10 cellular contexts compared by ENCODE assay signal in the genomic region with DNA sequence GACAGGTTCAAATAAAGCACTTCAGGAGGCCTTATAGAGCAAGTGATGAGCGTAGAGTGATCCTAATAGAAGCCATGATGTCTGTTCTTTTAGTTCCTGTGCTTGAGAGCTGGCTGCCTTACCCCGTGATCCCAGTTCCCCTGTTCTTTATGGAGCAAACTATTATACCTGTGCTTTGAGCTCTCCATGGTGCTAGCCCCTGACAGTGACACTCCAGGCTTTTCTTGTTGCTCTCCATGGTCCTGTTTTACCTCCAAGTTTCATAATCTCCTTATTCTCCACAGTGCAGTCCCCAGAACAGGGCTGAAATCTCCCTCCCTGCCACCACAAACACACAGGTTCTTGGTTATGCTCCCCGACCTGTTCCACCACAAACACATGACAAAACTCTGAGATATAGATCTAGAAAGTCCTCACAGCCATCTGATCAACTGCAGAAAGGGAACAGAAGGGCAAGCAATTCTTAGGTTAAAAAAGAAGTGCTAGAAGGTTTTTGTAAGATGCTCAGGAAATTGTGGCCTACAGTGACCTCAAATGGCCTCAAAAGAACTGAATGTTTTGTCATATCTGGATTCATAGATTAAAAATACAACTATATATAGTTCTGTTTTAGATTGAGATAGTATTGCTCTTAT. TPM values are rescaled to one million over a fixed set of nuclear protein-coding genes. Genes with fewer than 3 reads are reported as not detected.
DNase-seq lines count a peak whose midpoint lies in the region; FAIRE-seq and TF ChIP-seq lines count a peak whose summit lies in the region.
"Had no signal": no experiment of that assay in that cellular context is flagged by ENCODE, and none has a peak within 500 bp of the region (broad histone marks: within the 10 kb centered on the region; RNA-seq: fewer than 3 reads in every experiment).

No MANE protein-coding gene starts in this region.

- H3K4me2 ChIP-seq in H1 (ENCODE audit: insufficient read depth in 1 of 2, low read depth in 2 of 2, low read length in 2 of 2), result no peak overlapping the region
- no peak overlapping the region for H3K4me2 ChIP-seq in osteoblast (ENCODE audit: insufficient read depth, low read length)
- H3K4me2 ChIP-seq: BLaER1 had no signal

- no peak for TF ChIP-seq CTCF in H1 (IDR thresholded peaks at IDR 0.05; ENCODE audit: control extremely low read depth in 1 of 3, insufficient read depth in 1 of 3, low read depth in 1 of 3, low read length in 3 of 3)
- no peak for TF ChIP-seq CTCF in osteoblast (IDR thresholded peaks at IDR 0.05; ENCODE audit: extremely low read depth, low read depth, low read length)

- H3K4me3 ChIP-seq in H1 (ENCODE audit: extremely low read depth in 1 of 4, insufficient read depth in 2 of 4, low read depth in 3 of 4, low read length in 4 of 4) (no peak overlapping the region), osteoblast (ENCODE audit: insufficient read depth, low read length) (no peak overlapping the region)
- H3K4me3 ChIP-seq: BLaER1 had no signal

- no peak overlapping the region for H3K4ac ChIP-seq in H1 (replicated peaks; ENCODE audit: insufficient read length, low read depth, low read length)

- no peak overlapping the region for H2BK120ac ChIP-seq in H1 (replicated peaks; ENCODE audit: low read depth, low read length)

- FAIRE-seq in H1 (lab: Jason Lieb, UNC), result peak; percentile 90

- H2BK5ac ChIP-seq in H1 (ENCODE audit: low read depth, low read length), result no peak overlapping the region

- no peaks in the 10 kb centered on the region for H3K27me3 ChIP-seq in H1 (replicated peaks in 1 of 4; ENCODE audit: control insufficient read depth in 3 of 4, extremely low read depth in 1 of 4, insufficient read depth in 3 of 4, low read length in 3 of 4)
- peaks cover 12% of the 10 kb centered on the region for H3K27me3 ChIP-seq in osteoblast (ENCODE audit: insufficient read depth, low read length)

- no peak overlapping the region for H2BK15ac ChIP-seq in H1 (ENCODE audit: low read length)

- H2AK5ac ChIP-seq in H1 (ENCODE audit: low read depth, low read length), result no peak overlapping the region

- H4K91ac ChIP-seq in H1 (replicated peaks; ENCODE audit: insufficient read length, low read length), result no peak overlapping the region

- H2AFZ ChIP-seq in H1 (ENCODE audit: low read length), result no peak overlapping the region
- no peak overlapping the region for H2AFZ ChIP-seq in osteoblast (ENCODE audit: low read length)

- H3K56ac ChIP-seq in H1 (replicated peaks; ENCODE audit: insufficient read length, low read depth, low read length), result no peak overlapping the region

- peaks cover 6% of the 10 kb centered on the region; the same call in 1 of the 2 replicates for H3K23me2 ChIP-seq in H1 (ENCODE audit: low read depth, low read length)

- DNase-seq in activated T-cell treated with anti-CD3 and anti-CD28 coated beads, Interleukin-2, amount 50 U/mL, for 48 hours, result peak; percentile 28 to 29
- DNase-seq in activated T-cell treated with anti-CD3 and anti-CD28 coated beads, Interleukin-2, amount 50 U/mL, for 1 hour, result no peak
- peak in 1 of 2 experiments; percentile 74 for DNase-seq in H1 (ENCODE audit: low read depth in 1 of 2, low spot score in 2 of 2)
- peak; percentile 83 for DNase-seq in osteoblast (ENCODE audit: insufficient read length, low spot score, missing footprints)
- DNase-seq in NCI-H1417 treated with DMSO at 0.1 percent for 48 hours (lab: John Stamatoyannopoulos, UW), result no peak
- DNase-seq in DMS153 (lab: John Stamatoyannopoulos, UW), result no peak
- DNase-seq in superior temporal gyrus (ENCODE audit: extremely low spot score), result no peak

- TF ChIP-seq POLR2A in H1 (IDR thresholded peaks at IDR 0.05; ENCODE audit: control extremely low read depth in 1 of 2, low read depth in 2 of 2, low read length in 2 of 2), result no peak

- no peak overlapping the region for H3K27ac ChIP-seq in H1 (ENCODE audit: low read depth, low read length)
- H3K27ac ChIP-seq in osteoblast (ENCODE audit: low read depth, low read length), result no peak overlapping the region
- H3K27ac ChIP-seq: BLaER1 had no signal

- POLR2A ChIA-PET in H1 (lab: Charles Lee; ENCODE audit: partially characterized antibody), result interaction anchor here (0.5 to 1.1 kb wide), 2 partner anchors 28 to 37 kb away, joined by 3 read pairs; no protein-coding TSS in a partner anchor

- CTCF ChIA-PET in H1 (lab: Charles Lee; ENCODE audit: partially characterized antibody), result interaction anchor here (0.6 to 3.6 kb wide), 4 partner anchors 20 to 613 kb away, joined by 3 to 35 read pairs (median 4); no protein-coding TSS in a partner anchor

- H3K23ac ChIP-seq in H1 (ENCODE audit: insufficient read length), result no peak overlapping the region

- no peak overlapping the region for H3K14ac ChIP-seq in H1 (ENCODE audit: insufficient read length)

- no peak overlapping the region for H3K9ac ChIP-seq in H1 (replicated peaks in 1 of 4; ENCODE audit: extremely low read depth in 1 of 4, low read depth in 3 of 4, low read length in 3 of 4)
- H3K9ac ChIP-seq: BLaER1 had no signal

- H2BK20ac ChIP-seq in H1 (ENCODE audit: low read length), result no peak overlapping the region

- H4K8ac ChIP-seq in H1 (ENCODE audit: extremely low read depth, insufficient read depth, low read length), result no peak overlapping the region

- TF ChIP-seq EP300 in H1 (IDR thresholded peaks at IDR 0.05; ENCODE audit: borderline replicate concordance in 1 of 2, low read depth in 2 of 2, low read length in 2 of 2), result no peak

- 24% methylated on average over 3 of the region's 3 CpGs; no CpG with 5 or more reads in 1 of the 2 experiments for WGBS in H1 (ENCODE audit: extremely low coverage in 1 of 2, insufficient coverage in 1 of 2, insufficient read length in 1 of 2, insufficient replicate concordance in 2 of 2, low coverage in 1 of 2, low lambda C conversion rate in 2 of 2, missing lambda C conversion rate in 1 of 2), 2 experiments

- 0 out of 4 replicates have a peak, but pooled peaks of 1 of the 2 experiments have one; percentile 4 for TF ChIP-seq RAD21 in H1 (IDR thresholded peaks at IDR 0.05 in 1 of 2, conservative IDR thresholded peaks at IDR 0.05 in 1 of 2; ENCODE audit: low read depth in 2 of 2, low read length in 2 of 2)

- no peaks in the 10 kb centered on the region for H3K9me3 ChIP-seq in H1 (ENCODE audit: insufficient read depth in 2 of 2, low read depth in 1 of 2, low read length in 1 of 2)
- no peaks in the 10 kb centered on the region for H3K9me3 ChIP-seq in osteoblast (ENCODE audit: low read depth, low read length)
- H3K9me3 ChIP-seq: BLaER1 had no signal

- no peak overlapping the region for H2BK12ac ChIP-seq in H1 (ENCODE audit: low read depth, low read length)

- no peaks in the 10 kb centered on the region for H3K79me2 ChIP-seq in H1 (ENCODE audit: control insufficient read depth in 1 of 2, insufficient read depth in 2 of 2, low read length in 2 of 2)
- no peaks in the 10 kb centered on the region for H3K79me2 ChIP-seq in osteoblast (ENCODE audit: insufficient read depth, low read length)

- H4K5ac ChIP-seq in H1 (ENCODE audit: insufficient read length, low read depth, low read length), result no peak overlapping the region

- no peaks in the 10 kb centered on the region for H3K36me3 ChIP-seq in H1 (ENCODE audit: control insufficient read depth in 2 of 4, insufficient read depth in 4 of 4, low read length in 3 of 4)
- H3K36me3 ChIP-seq in osteoblast (ENCODE audit: insufficient read depth, low read length), result no peaks in the 10 kb centered on the region
- H3K36me3 ChIP-seq: BLaER1 had no signal

- peaks cover 6 to 14% of the 10 kb centered on the region in 2 experiments for H4K20me1 ChIP-seq in H1 (replicated peaks in 1 of 2; ENCODE audit: control insufficient read depth in 1 of 2, insufficient read depth in 2 of 2, low read length in 2 of 2)
- no peaks in the 10 kb centered on the region for H4K20me1 ChIP-seq in osteoblast (ENCODE audit: insufficient read depth, low read length)
- H4K20me1 ChIP-seq: BLaER1 had no signal

- peaks cover 3 to 13% (median 3%) of the 10 kb centered on the region in 4 experiments; a peak in 6 of 7 replicates for H3K4me1 ChIP-seq in H1 (replicated peaks in 1 of 4; ENCODE audit: control insufficient read depth in 3 of 4, insufficient read depth in 4 of 4, low read length in 3 of 4)
- H3K4me1 ChIP-seq in osteoblast (ENCODE audit: insufficient read depth, low read length), result no peaks in the 10 kb centered on the region
- H3K4me1 ChIP-seq: BLaER1 had no signal

- H3K79me1 ChIP-seq in H1 (ENCODE audit: low read depth, low read length), result no peaks in the 10 kb centered on the region; the same call in 1 of the 2 replicates

- H3K18ac ChIP-seq in H1 (ENCODE audit: extremely low read depth, low read length), result no peak overlapping the region

TF ChIP-seq in PFSK-1, 5 proteins besides CTCF, POLR2A, EP300 and RAD21 (continues in another document):
- no peak for TF ChIP-seq FOXP2 (optimal IDR thresholded peaks at IDR 0.05; ENCODE audit: borderline replicate concordance, extremely low read depth, extremely low read length, insufficient read depth)

TF ChIP-seq in H1, 55 proteins besides CTCF, POLR2A, EP300 and RAD21 (continues in another document):
- TF ChIP-seq CHD1 (IDR thresholded peaks at IDR 0.05; ENCODE audit: low read depth, low read length), result no peak
- peak; percentile 100 for TF ChIP-seq SAP30 (IDR thresholded peaks at IDR 0.05; ENCODE audit: insufficient read depth, insufficient replicate concordance, low read length)
- TF ChIP-seq YY1 (IDR thresholded peaks at IDR 0.05; ENCODE audit: low read depth, low read length), result no peak

RNA-seq across cellular contexts. Expression of a gene that starts 6.0 kb away (rescaled TPM):
- polyA plus RNA-seq in PFSK-1 (2012; ENCODE audit: insufficient read length, low read depth), result not detected
- 8.3 and 8.9 TPM in 2 replicates for total RNA-seq in H1 (2021; fragmentation: NEBNext Ultra II Directional; extraction: Animal tissue kit (Norgen Biotek cat#: 25700))
- 8.0 and 8.5 TPM in 2 replicates for polyA plus RNA-seq in H1 (2011; rRNA removed)
- 8.1 TPM for polyA plus RNA-seq in H1 (2011; cell fraction: cytosol; rRNA removed)
- 14.4 TPM for polyA plus RNA-seq in H1 (2011; cell fraction: nucleus; rRNA removed)
- 6.9 to 12.6 TPM (median 10.8 TPM) in 4 replicates for polyA plus RNA-seq in H1 (2012, experiment 1 of 2)
- polyA plus RNA-seq in H1 (2012, experiment 2 of 2), result 6.8 TPM
- polyA plus RNA-seq in H1 (2013, experiment 1 of 2), result 4.3 TPM
- 4.5 TPM for polyA plus RNA-seq in H1 (2013, experiment 2 of 2)
- polyA minus RNA-seq in H1 (2011; rRNA and poly(A)+ RNA removed), result 9.8 and 10.1 TPM in 2 replicates
- 5.8 TPM for polyA minus RNA-seq in H1 (2011; cell fraction: cytosol; rRNA and poly(A)+ RNA removed)
- polyA minus RNA-seq in H1 (2011; cell fraction: nucleus; rRNA and poly(A)+ RNA removed), result 4.6 TPM
- total RNA-seq in osteoblast, result under 0.01 TPM in 1 of 2 replicates, not detected in the other
- total RNA-seq: natural killer cell treated with Interleukin-12 subunit alpha and Interleukin-12 subunit beta and Interleukin-15 and Interleukin-18, amount 100 ng/mL, for 72 hours had no signal

RNA-seq across cellular contexts. Expression of a gene that starts 27.3 kb away (rescaled TPM):
- polyA plus RNA-seq in PFSK-1 (2012; ENCODE audit: insufficient read length, low read depth), result not detected
- 0.61 TPM in 2 replicates for total RNA-seq in H1 (2021; fragmentation: NEBNext Ultra II Directional; extraction: Animal tissue kit (Norgen Biotek cat#: 25700))
- polyA plus RNA-seq in H1 (2011; rRNA removed), result 0.66 and 1.00 TPM in 2 replicates
- polyA plus RNA-seq in H1 (2011; cell fraction: cytosol; rRNA removed), result 0.50 TPM
- 2.4 TPM for polyA plus RNA-seq in H1 (2011; cell fraction: nucleus; rRNA removed)
- polyA plus RNA-seq in H1 (2012, experiment 1 of 2), result 0.92 to 1.3 TPM (median 1.2 TPM) in 4 replicates
- 0.84 TPM for polyA plus RNA-seq in H1 (2012, experiment 2 of 2)
- polyA plus RNA-seq in H1 (2013, experiment 1 of 2), result 0.57 TPM
- polyA plus RNA-seq in H1 (2013, experiment 2 of 2), result 0.42 TPM
- polyA minus RNA-seq in H1 (2011; rRNA and poly(A)+ RNA removed), result 0.27 and 0.54 TPM in 2 replicates
- polyA minus RNA-seq in H1 (2011; cell fraction: cytosol; rRNA and poly(A)+ RNA removed), result not detected
- polyA minus RNA-seq in H1 (2011; cell fraction: nucleus; rRNA and poly(A)+ RNA removed), result 1.8 TPM
- not detected in 2 replicates for total RNA-seq in osteoblast
- total RNA-seq: natural killer cell treated with Interleukin-12 subunit alpha and Interleukin-12 subunit beta and Interleukin-15 and Interleukin-18, amount 100 ng/mL, for 72 hours had no signal

Comparison
In these comparisons a context has a peak if more than half of its experiments do, and no peak if none do; other contexts are left out.
1. DNase-seq: peak in activated T-cell treated with anti-CD3 and anti-CD28 coated beads, Interleukin-2, amount 50 U/mL, for 48 hours (2 of 2) and osteoblast (single experiment); none in activated T-cell treated with anti-CD3 and anti-CD28 coated beads, Interleukin-2, amount 50 U/mL, for 1 hour (single experiment), NCI-H1417 treated with DMSO at 0.1 percent for 48 hours (single experiment), DMS153 (single experiment) and superior temporal gyrus (single experiment).